Comparison of ENCODE assay signal across 8 cellular contexts in genomic region chr6:28124971-28125353, GRCh38. TPM values are rescaled to one million over a fixed set of nuclear protein-coding genes. Genes with fewer than 3 reads are reported as not detected.
DNase-seq lines count a peak whose midpoint lies in the region; FAIRE-seq and TF ChIP-seq lines count a peak whose summit lies in the region.

No MANE protein-coding gene starts in this region.

- H3K36me3 ChIP-seq in A673 (ENCODE audit: insufficient read depth, low read length, poor library complexity, severe bottlenecking) = peaks cover 40% of the 10 kb centered on the region
- peaks cover 0 to 2% of the 10 kb centered on the region in 2 experiments for H3K36me3 ChIP-seq in keratinocyte (ENCODE audit: control insufficient read depth in 2 of 2, extremely low read depth in 1 of 2, insufficient read depth in 2 of 2, low read length in 2 of 2)
- H3K36me3 ChIP-seq in tibial artery = peaks cover 21 to 40% (median 24%) of the 10 kb centered on the region in 3 donors

- H3K27me3 ChIP-seq in A673 (replicated peaks; ENCODE audit: insufficient read depth, low read depth, low read length, poor library complexity) (no peaks in the 10 kb centered on the region), keratinocyte (ENCODE audit: control insufficient read depth, extremely low read depth, insufficient read depth, low read length) (no peaks in the 10 kb centered on the region), tibial artery (no peaks in the 10 kb centered on the region)

- H3K27me3 Mint-ChIP-seq in activated T-helper 1 cell treated with anti-CD3 and anti-CD28 coated beads, Interleukin-12 subunit alpha, Interleukin-12 subunit beta, Interleukin-2, Interleukin-4 antibody, amounts not matched to agents 30 ng/mL and 10 ng/mL and 1 ng/mL, durations not matched to agents 14 hours and 24 hours and 36 hours (ENCODE audit: insufficient read depth) = no peaks in the 10 kb centered on the region

- peak overlapping the region; percentile 63 for H3K4me2 ChIP-seq in keratinocyte (ENCODE audit: control insufficient read depth, extremely low read depth, insufficient read depth, low read depth, low read length)

- H3K27ac ChIP-seq in A673 (ENCODE audit: low read depth, low read length, poor library complexity, severe bottlenecking) = peak overlapping the region; percentile 73
- H3K27ac ChIP-seq in keratinocyte (ENCODE audit: control insufficient read depth, insufficient read depth, low read length) = no peak overlapping the region
- H3K27ac ChIP-seq in tibial artery = peak overlapping the region; percentile 55 to 76

- dilution Hi-C loops in keratinocyte (cut with MboI; ENCODE audit: extremely low pct_ligation_motif_present, low sequenced_read_pairs) = no loop called here

- peak overlapping the region; percentile 97 for H2AFZ ChIP-seq in keratinocyte (ENCODE audit: control insufficient read depth, low read length)

- H3K4me3 ChIP-seq in A673 (ENCODE audit: low read depth, low read length, poor library complexity, severe bottlenecking) (peak overlapping the region; percentile 69), keratinocyte (ENCODE audit: control insufficient read depth in 2 of 3, extremely low read depth in 1 of 3, insufficient read depth in 2 of 3, low read depth in 1 of 3, low read length in 3 of 3) (peak overlapping the region; percentile 59 to 81 (median 62)), tibial artery (peak overlapping the region; percentile 63 to 74)

- POLR2A ChIA-PET in A673 (lab: Charles Lee; ENCODE audit: low non-redundant PET) = no interaction called here

- peak overlapping the region; percentile 86 for H3K27ac Mint-ChIP-seq in activated T-helper 1 cell treated with anti-CD3 and anti-CD28 coated beads, Interleukin-12 subunit alpha, Interleukin-12 subunit beta, Interleukin-2, Interleukin-4 antibody, amounts not matched to agents 30 ng/mL and 10 ng/mL and 1 ng/mL, durations not matched to agents 14 hours and 24 hours and 36 hours

- H3K9ac ChIP-seq in keratinocyte (ENCODE audit: control insufficient read depth, extremely low read depth, insufficient read depth, low read length) = peak overlapping the region; percentile 70

- H3K4me1 Mint-ChIP-seq in activated T-helper 1 cell treated with anti-CD3 and anti-CD28 coated beads, Interleukin-12 subunit alpha, Interleukin-12 subunit beta, Interleukin-2, Interleukin-4 antibody, amounts not matched to agents 30 ng/mL and 10 ng/mL and 1 ng/mL, durations not matched to agents 14 hours and 24 hours and 36 hours (ENCODE audit: low read depth) = peaks cover 44% of the 10 kb centered on the region

- CTCF ChIA-PET in A673 (lab: Charles Lee) = interaction anchor here (0.6 kb wide), 1 partner anchor 13 kb away, joined by 4 read pairs; no protein-coding TSS in a partner anchor

- no peaks in the 10 kb centered on the region for H4K20me1 ChIP-seq in keratinocyte (ENCODE audit: control insufficient read depth, extremely low read depth, insufficient read depth, low read length)

- FAIRE-seq in H54 (lab: Jason Lieb, UNC) = peak; percentile 36
- FAIRE-seq in keratinocyte (lab: Jason Lieb, UNC) = no peak

- no peak for DNase-seq in A673 (ENCODE audit: low spot score)
- no peak for DNase-seq in H54 (ENCODE audit: insufficient read length, low spot score)
- DNase-seq in activated T-helper 1 cell treated with anti-CD3 and anti-CD28 coated beads, Interleukin-12 subunit alpha, Interleukin-12 subunit beta, Interleukin-2, Interleukin-4 antibody, amounts not matched to agents 30 ng/mL and 10 ng/mL and 1 ng/mL, durations not matched to agents 14 hours and 24 hours and 36 hours (ENCODE audit: low spot score) = no peak
- no peak for DNase-seq in keratinocyte (ENCODE audit: low read depth, low spot score)
- DNase-seq in tibial artery = no peak
- DNase-seq in hippocampal formation (lab: John Stamatoyannopoulos, UW) = no peak
- no peak for DNase-seq in retina
- DNase-seq in NCI-H2196 treated with DMSO at 0.1 percent for 48 hours (lab: John Stamatoyannopoulos, UW; ENCODE audit: unreplicated experiment) = no peak

- intact Hi-C loops in A673 (cut with micrococcal nuclease; ENCODE audit: unreplicated experiment) = no loop called here
- intact Hi-C loops in activated T-helper 1 cell treated with anti-CD3 and anti-CD28 coated beads, Interleukin-12 subunit alpha, Interleukin-12 subunit beta, Interleukin-2, Interleukin-4 antibody, amounts not matched to agents 30 ng/mL and 10 ng/mL and 1 ng/mL, durations not matched to agents 14 hours and 24 hours and 36 hours (cut with micrococcal nuclease) = loop anchor here (1.0 to 5.0 kb wide), 6 partner anchors 11 to 142 kb away; partner anchors contain the start of genes ZKSCAN4, ZKSCAN8 and ZSCAN26
- intact Hi-C loops in tibial artery (cut with DNase I; ENCODE audit: low total_unique reads) = loop anchor here (10.0 kb wide), 1 partner anchor 100 kb away; the partner anchor contains the start of gene ZSCAN9

- no peaks in the 10 kb centered on the region for H3K9me3 Mint-ChIP-seq in activated T-helper 1 cell treated with anti-CD3 and anti-CD28 coated beads, Interleukin-12 subunit alpha, Interleukin-12 subunit beta, Interleukin-2, Interleukin-4 antibody, amounts not matched to agents 30 ng/mL and 10 ng/mL and 1 ng/mL, durations not matched to agents 14 hours and 24 hours and 36 hours

- H3K4me3 Mint-ChIP-seq in activated T-helper 1 cell treated with anti-CD3 and anti-CD28 coated beads, Interleukin-12 subunit alpha, Interleukin-12 subunit beta, Interleukin-2, Interleukin-4 antibody, amounts not matched to agents 30 ng/mL and 10 ng/mL and 1 ng/mL, durations not matched to agents 14 hours and 24 hours and 36 hours = peak overlapping the region; percentile 95

- BruUV-seq in A673 (replicated peaks; lab: Mats Ljungman, UMichigan) = TSS peak; percentile 64

- H3K4me1 ChIP-seq in A673 (ENCODE audit: insufficient read depth, low read length, poor library complexity, severe bottlenecking) = peaks cover 4% of the 10 kb centered on the region
- H3K4me1 ChIP-seq in keratinocyte (ENCODE audit: control insufficient read depth, extremely low read depth, insufficient read depth, low read length) = peaks cover 9% of the 10 kb centered on the region
- peaks cover 0 to 14% (median 4%) of the 10 kb centered on the region in 4 donors for H3K4me1 ChIP-seq in tibial artery

- TF ChIP-seq CTCF in A673 (conservative IDR thresholded peaks at IDR 0.05; ENCODE audit: low read depth, low read length) (no peak), keratinocyte (optimal IDR thresholded peaks at IDR 0.05 in 1 of 3, IDR thresholded peaks at IDR 0.05 in 1 of 3, conservative IDR thresholded peaks at IDR 0.05 in 1 of 3; ENCODE audit: extremely low read depth in 1 of 3, insufficient read depth in 2 of 3, low read length in 3 of 3) (no peak), tibial artery (IDR thresholded peaks at IDR 0.05) (no peak)

- no peaks in the 10 kb centered on the region for H3K9me1 ChIP-seq in keratinocyte (ENCODE audit: control insufficient read depth, extremely low read depth, insufficient read depth, low read length)

- no peaks in the 10 kb centered on the region for H3K9me3 ChIP-seq in A673 (ENCODE audit: low read depth, low read length, poor library complexity, severe bottlenecking)
- H3K9me3 ChIP-seq in keratinocyte (ENCODE audit: control insufficient read depth, low read depth, low read length) = no peaks in the 10 kb centered on the region
- H3K9me3 ChIP-seq in tibial artery = no peaks in the 10 kb centered on the region

- no peak for TF ChIP-seq POLR2A in H54 (IDR thresholded peaks at IDR 0.05; ENCODE audit: low read depth, low read length)

- peaks cover 1% of the 10 kb centered on the region for H3K79me2 ChIP-seq in keratinocyte (ENCODE audit: control insufficient read depth, insufficient read depth, low read length)

- peaks cover 41% of the 10 kb centered on the region for H3K36me3 Mint-ChIP-seq in activated T-helper 1 cell treated with anti-CD3 and anti-CD28 coated beads, Interleukin-12 subunit alpha, Interleukin-12 subunit beta, Interleukin-2, Interleukin-4 antibody, amounts not matched to agents 30 ng/mL and 10 ng/mL and 1 ng/mL, durations not matched to agents 14 hours and 24 hours and 36 hours (ENCODE audit: low read depth)

RNA-seq across cellular contexts. Expression of gene ZSCAN16, which starts 0.6 kb away (rescaled TPM):
- total RNA-seq in A673 (2021) = 8.0 and 9.0 TPM in 2 replicates
- total RNA-seq in activated T-helper 1 cell treated with anti-CD3 and anti-CD28 coated beads, Interleukin-12 subunit alpha, Interleukin-12 subunit beta, Interleukin-2, Interleukin-4 antibody, amounts not matched to agents 30 ng/mL and 10 ng/mL and 1 ng/mL, durations not matched to agents 14 hours and 24 hours and 36 hours = 4.8 TPM in 2 replicates
- polyA plus RNA-seq in keratinocyte = 0.99 to 1.5 TPM (median 1.0 TPM) in 3 replicates
- 3.9 TPM for polyA plus RNA-seq in keratinocyte (2011; ENCODE audit: low read depth)
- polyA plus RNA-seq in keratinocyte (2011; cell fraction: cytosol; rRNA removed) = 0.49 and 0.70 TPM in 2 replicates
- 1.00 and 1.8 TPM in 2 replicates for polyA plus RNA-seq in keratinocyte (2011; cell fraction: nucleus; rRNA removed)
- 0.95 and 3.1 TPM in 2 replicates for polyA plus RNA-seq in keratinocyte (2012; ENCODE audit: low replicate concordance)
- 0.49 to 0.83 TPM in 2 of 3 replicates, not detected in the other for polyA minus RNA-seq in keratinocyte
- not detected for polyA minus RNA-seq in keratinocyte (2011; cell fraction: cytosol; rRNA and poly(A)+ RNA removed)
- polyA minus RNA-seq in keratinocyte (2011; cell fraction: nucleus; rRNA and poly(A)+ RNA removed) = 0.32 and 0.62 TPM in 2 replicates

RNA-seq across cellular contexts. Expression of gene ZKSCAN8, which starts 16.7 kb away (rescaled TPM):
- total RNA-seq in A673 (2021) = 29.4 and 29.8 TPM in 2 replicates
- 18.2 and 18.5 TPM in 2 replicates for total RNA-seq in activated T-helper 1 cell treated with anti-CD3 and anti-CD28 coated beads, Interleukin-12 subunit alpha, Interleukin-12 subunit beta, Interleukin-2, Interleukin-4 antibody, amounts not matched to agents 30 ng/mL and 10 ng/mL and 1 ng/mL, durations not matched to agents 14 hours and 24 hours and 36 hours
- 5.4 to 6.4 TPM (median 5.7 TPM) in 3 replicates for polyA plus RNA-seq in keratinocyte
- 2.1 TPM for polyA plus RNA-seq in keratinocyte (2011; ENCODE audit: low read depth)
- 2.0 and 3.8 TPM in 2 replicates for polyA plus RNA-seq in keratinocyte (2011; cell fraction: cytosol; rRNA removed)
- polyA plus RNA-seq in keratinocyte (2011; cell fraction: nucleus; rRNA removed) = 21.5 TPM in 2 replicates
- 3.4 and 3.8 TPM in 2 replicates for polyA plus RNA-seq in keratinocyte (2012; ENCODE audit: low replicate concordance)
- polyA minus RNA-seq in keratinocyte = 4.3 to 14.8 TPM (median 10.7 TPM) in 3 replicates
- 4.0 TPM for polyA minus RNA-seq in keratinocyte (2011; cell fraction: cytosol; rRNA and poly(A)+ RNA removed)
- polyA minus RNA-seq in keratinocyte (2011; cell fraction: nucleus; rRNA and poly(A)+ RNA removed) = 8.9 and 19.5 TPM in 2 replicates

RNA-seq across cellular contexts. Expression of gene ZNF165, which starts 44.6 kb away (rescaled TPM):
- total RNA-seq in A673 (2021) = 0.58 and 0.85 TPM in 2 replicates
- 0.12 and 0.41 TPM in 2 replicates for total RNA-seq in activated T-helper 1 cell treated with anti-CD3 and anti-CD28 coated beads, Interleukin-12 subunit alpha, Interleukin-12 subunit beta, Interleukin-2, Interleukin-4 antibody, amounts not matched to agents 30 ng/mL and 10 ng/mL and 1 ng/mL, durations not matched to agents 14 hours and 24 hours and 36 hours
- polyA plus RNA-seq in keratinocyte = 1.1 to 3.6 TPM (median 2.1 TPM) in 3 replicates
- polyA plus RNA-seq in keratinocyte (2011; ENCODE audit: low read depth) = 12.0 TPM
- 1.4 and 2.8 TPM in 2 replicates for polyA plus RNA-seq in keratinocyte (2011; cell fraction: cytosol; rRNA removed)
- polyA plus RNA-seq in keratinocyte (2011; cell fraction: nucleus; rRNA removed) = 7.2 and 7.8 TPM in 2 replicates
- 2.4 and 13.6 TPM in 2 replicates for polyA plus RNA-seq in keratinocyte (2012; ENCODE audit: low replicate concordance)
- polyA minus RNA-seq in keratinocyte = 0.13 to 4.6 TPM (median 1.8 TPM) in 3 replicates
- 1.5 TPM for polyA minus RNA-seq in keratinocyte (2011; cell fraction: cytosol; rRNA and poly(A)+ RNA removed)
- polyA minus RNA-seq in keratinocyte (2011; cell fraction: nucleus; rRNA and poly(A)+ RNA removed) = 5.0 and 10.0 TPM in 2 replicates
